9 cellular contexts compared by ENCODE assay signal in the genomic region with DNA sequence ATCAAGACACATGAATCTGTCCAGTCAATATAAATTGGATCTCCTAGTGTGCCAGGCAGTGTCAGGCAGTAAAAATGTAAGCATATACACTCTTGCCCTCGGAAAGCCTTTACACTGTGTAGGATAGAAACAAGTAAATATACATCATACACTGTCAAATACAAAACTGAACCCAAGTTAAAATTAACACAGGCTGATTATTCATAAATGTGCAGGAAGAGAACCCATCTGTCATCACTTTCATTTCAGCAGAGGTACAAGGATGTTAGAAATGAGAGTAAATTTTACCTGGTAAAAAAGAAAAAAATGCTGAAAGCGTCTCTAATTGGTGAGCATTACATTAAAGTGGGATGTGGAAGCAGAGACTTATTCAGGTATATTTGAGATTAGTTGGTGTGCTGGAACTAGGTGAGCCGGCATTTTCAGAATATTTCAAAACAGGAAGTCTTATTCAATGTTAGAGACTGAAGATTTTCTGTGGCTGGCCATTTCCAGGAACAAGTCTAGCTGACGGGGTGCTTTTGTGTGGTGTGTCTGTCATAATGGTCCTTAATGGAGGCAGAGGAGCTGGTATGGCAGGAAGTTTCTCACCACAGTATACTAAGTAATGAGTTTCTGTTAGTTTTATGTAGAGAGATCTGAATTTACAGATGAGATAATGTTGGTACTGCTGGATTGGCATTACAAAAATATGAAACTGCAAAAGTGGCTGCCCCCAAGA.
DNase-seq lines count a peak whose midpoint lies in the region; ATAC-seq and TF ChIP-seq lines count a peak whose summit lies in the region.
"Had no signal": no experiment of that assay in that cellular context is flagged by ENCODE, and none has a peak within 500 bp of the region (broad histone marks: within the 10 kb centered on the region; RNA-seq: fewer than 3 reads in every experiment).

No MANE protein-coding gene starts in this region.

- no peak for TF ChIP-seq POLR2A in vagina (IDR thresholded peaks at IDR 0.05)

- TF ChIP-seq CTCF in vagina (IDR thresholded peaks at IDR 0.05): no peak

- no peak overlapping the region for H3K27ac ChIP-seq in vagina

- no peaks in the 10 kb centered on the region for H3K36me3 ChIP-seq in vagina

- H3K4me1 ChIP-seq in vagina: peaks cover 5% of the 10 kb centered on the region

- H3K27me3 ChIP-seq in vagina: no peaks in the 10 kb centered on the region

- H3K9me3 ChIP-seq in vagina: no peaks in the 10 kb centered on the region

- ATAC-seq in GM18502 (IDR thresholded peaks at IDR 0.05; ENCODE audit: poor library complexity, unreplicated experiment) (peak; percentile 100), HG02798 (IDR thresholded peaks at IDR 0.05; ENCODE audit: poor library complexity, unreplicated experiment) (peak; percentile 98), left ventricle myocardium superior (peak; percentile 81)
- ATAC-seq: Panc1 had no signal

- peak; percentile 91 for DNase-seq in NOMO-1 treated with dmso at 0.1 percent for 144 hours (lab: John Stamatoyannopoulos, UW; ENCODE audit: unreplicated experiment)
- DNase-seq in activated T-cell treated with anti-CD3 and anti-CD28 coated beads, Interleukin-2, amount 50 U/mL, for 48 hours: peak; percentile 66 to 72
- DNase-seq in left ventricle myocardium superior: no peak
- DNase-seq in stimulated activated CD4-positive, alpha-beta T cell treated with anti-CD3 and anti-CD28 coated beads, Interleukin-4, amount 100 ng/mL, for 4 hours: peak; percentile 37 to 77
- DNase-seq in vagina (ENCODE audit: extremely low spot score in 2 of 2): no peak
- no peak for DNase-seq in DMS79 treated with DMSO at 0.1 percent for 48 hours (lab: John Stamatoyannopoulos, UW)

- no peak overlapping the region for H3K4me3 ChIP-seq in vagina

- intact Hi-C loops in left ventricle myocardium superior (cut with micrococcal nuclease) (no loop called here), vagina (cut with DNase I) (no loop called here)

Comparison
In these comparisons a context has a peak if more than half of its experiments do, and no peak if none do; other contexts are left out.
1. DNase-seq: peak in NOMO-1 treated with dmso at 0.1 percent for 144 hours (single experiment), activated T-cell treated with anti-CD3 and anti-CD28 coated beads, Interleukin-2, amount 50 U/mL, for 48 hours (2 of 2) and stimulated activated CD4-positive, alpha-beta T cell treated with anti-CD3 and anti-CD28 coated beads, Interleukin-4, amount 100 ng/mL, for 4 hours (2 of 2); none in left ventricle myocardium superior (single experiment), vagina (0 of 2) and DMS79 treated with DMSO at 0.1 percent for 48 hours (single experiment).
2. Peak in every context shown above with its lines, with median percentiles within 50 percentile points of each other: ATAC-seq.